In the genomic region with DNA sequence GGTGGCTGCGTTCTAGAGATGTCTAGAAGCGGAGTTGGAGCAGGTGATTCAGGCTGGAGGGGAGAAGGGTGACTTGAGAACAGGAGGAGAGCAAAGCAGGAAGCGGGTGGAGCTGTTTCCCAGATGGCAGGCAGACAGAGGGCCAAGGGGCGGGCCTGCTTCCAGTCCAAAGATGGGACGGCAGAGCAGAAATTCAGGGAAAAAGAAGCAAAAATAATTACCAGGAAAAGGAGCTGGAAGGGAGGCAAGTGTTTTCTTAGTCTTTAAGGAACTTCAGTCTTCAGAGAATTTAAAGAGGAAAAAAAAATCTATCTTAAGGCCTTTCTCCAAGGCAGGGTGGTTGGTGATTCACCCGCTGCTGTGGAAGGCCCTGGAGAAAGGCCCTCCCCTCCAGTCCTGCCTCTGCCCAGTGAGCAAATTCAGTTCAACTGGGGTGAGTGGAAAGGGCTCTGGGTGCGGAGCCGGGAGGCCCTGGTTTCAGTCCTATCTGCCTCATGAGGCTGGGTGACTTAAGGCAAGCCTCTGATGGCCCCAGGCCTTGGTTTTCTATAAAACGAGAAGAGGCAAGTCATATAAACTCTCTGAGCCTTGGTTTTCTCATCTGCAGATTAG, we compare ENCODE assay signal across 11 cellular contexts. TPM values are rescaled to one million over a fixed set of nuclear protein-coding genes. Genes with fewer than 3 reads are reported as not detected.
DNase-seq lines count a peak whose midpoint lies in the region; ATAC-seq and TF ChIP-seq lines count a peak whose summit lies in the region.
"Had no signal": no experiment of that assay in that cellular context is flagged by ENCODE, and none has a peak within 500 bp of the region (broad histone marks: within the 10 kb centered on the region; RNA-seq: fewer than 3 reads in every experiment).

No MANE protein-coding gene starts in this region.

- H3K4me1 ChIP-seq in endodermal cell (ENCODE audit: control insufficient read depth, insufficient read depth, low read length) = peaks cover 27% of the 10 kb centered on the region
- H3K4me1 ChIP-seq: HAP-1 had no signal

- H3K4me3 Mint-ChIP-seq in endodermal cell (no peak overlapping the region), nephron (peak overlapping the region in 2 of 3 experiments; percentile 48 to 55)
- H3K4me3 Mint-ChIP-seq: activated naive CD4-positive, alpha-beta T cell treated with anti-CD3 and anti-CD28 coated beads, Interleukin-2, amount 10 ng/mL, durations not matched to agents 7 days and 5 days had no signal

- H3K27ac ChIP-seq in endodermal cell (ENCODE audit: low read depth, low read length) = no peak overlapping the region

- H3K4me1 Mint-ChIP-seq in endodermal cell (peaks cover 57% of the 10 kb centered on the region), nephron (peaks cover 63% of the 10 kb centered on the region)

- no peaks in the 10 kb centered on the region for H3K27me3 ChIP-seq in endodermal cell (ENCODE audit: control insufficient read depth, insufficient read depth, low read length, poor library complexity, severe bottlenecking)

- H3K9me3 Mint-ChIP-seq in endodermal cell = no peaks in the 10 kb centered on the region
- no peaks in the 10 kb centered on the region for H3K9me3 Mint-ChIP-seq in nephron
- H3K9me3 Mint-ChIP-seq: activated naive CD4-positive, alpha-beta T cell treated with anti-CD3 and anti-CD28 coated beads, Interleukin-2, amount 10 ng/mL, durations not matched to agents 7 days and 5 days had no signal

- H3K36me3 Mint-ChIP-seq in endodermal cell (ENCODE audit: low read depth) (no peaks in the 10 kb centered on the region), nephron (ENCODE audit: low read depth) (no peaks in the 10 kb centered on the region)
- H3K36me3 Mint-ChIP-seq: activated naive CD4-positive, alpha-beta T cell treated with anti-CD3 and anti-CD28 coated beads, Interleukin-2, amount 10 ng/mL, durations not matched to agents 7 days and 5 days had no signal

- no peak for TF ChIP-seq CTCF in endodermal cell (conservative IDR thresholded peaks at IDR 0.05)
- TF ChIP-seq CTCF in nephron (IDR thresholded peaks at IDR 0.05; ENCODE audit: unreplicated experiment in 3 of 3) = no peak
- no peak for TF ChIP-seq CTCF in GM13977 (IDR thresholded peaks at IDR 0.05; ENCODE audit: extremely low read depth, insufficient read depth, missing control alignments)

- no peak overlapping the region for H3K9ac ChIP-seq in endodermal cell (ENCODE audit: extremely low read depth, low read length, poor library complexity, severe bottlenecking)

- in situ Hi-C loops in GM13977 (cut with MboI; ENCODE audit: low pct_unique_long_range_greater_than_20kb, low sequenced_read_pairs, unreplicated experiment) = no loop called here

- 88 to 90% methylated on average over 7 to 9 of the region's 9 CpGs for WGBS in endodermal cell (ENCODE audit: insufficient coverage in 1 of 2, insufficient read length in 1 of 2), 2 experiments

- no peak overlapping the region for H3K4me3 ChIP-seq in endodermal cell (ENCODE audit: low read length)
- H3K4me3 ChIP-seq: HAP-1 had no signal

- H3K9me3 ChIP-seq in endodermal cell (ENCODE audit: control insufficient read depth, low read length) = no peaks in the 10 kb centered on the region
- H3K9me3 ChIP-seq: HAP-1 had no signal

- DNase-seq in AG08396 (ENCODE audit: low spot score) (peak; percentile 76), NCI-H2029 treated with DMSO at 0.1 percent for 48 hours (lab: John Stamatoyannopoulos, UW) (peak; percentile 51), endodermal cell (no peak), GM13977 (ENCODE audit: low spot score) (no peak), NCI-H146 (lab: John Stamatoyannopoulos, UW) (no peak)
- no peak for DNase-seq in activated CD8-positive, alpha-beta memory T cell treated with anti-CD3 and anti-CD28 coated beads, Interleukin-2, amount 50 U/mL, for 48 hours
- DNase-seq: activated naive CD4-positive, alpha-beta T cell treated with anti-CD3 and anti-CD28 coated beads, Interleukin-2, amount 10 ng/mL, durations not matched to agents 7 days and 5 days; NK-92 treated with Interleukin-12 subunit alpha and Interleukin-12 subunit beta, amount 100 ng/mL, for 24 hours had no signal

- H3K27me3 Mint-ChIP-seq in endodermal cell (ENCODE audit: insufficient read depth) = peaks cover 4% of the 10 kb centered on the region
- H3K27me3 Mint-ChIP-seq in nephron (ENCODE audit: low read depth) = peaks cover 8% of the 10 kb centered on the region

- H3K36me3 ChIP-seq in endodermal cell (ENCODE audit: control insufficient read depth, insufficient read depth, low read length) = no peaks in the 10 kb centered on the region
- H3K36me3 ChIP-seq: HAP-1 had no signal

- no peak for ATAC-seq in GM21423 (IDR thresholded peaks at IDR 0.05; ENCODE audit: unreplicated experiment)

- H3K27ac Mint-ChIP-seq in endodermal cell (peak overlapping the region; percentile 33), nephron (peak overlapping the region; percentile 63 to 91 (median 84))

RNA-seq across cellular contexts. Expression of a gene that starts 4.5 kb away (rescaled TPM):
- total RNA-seq in endodermal cell = 1 to 10 TPM; 8.8 to 9.9 TPM
- 6.6 TPM for polyA plus RNA-seq in endodermal cell (2013, experiment 1 of 2)
- 7.5 TPM for polyA plus RNA-seq in endodermal cell (2013, experiment 2 of 2)

Comparison
In these comparisons a context has a peak if more than half of its experiments do, and no peak if none do; other contexts are left out.
1. DNase-seq: peak in AG08396 (single experiment) and NCI-H2029 treated with DMSO at 0.1 percent for 48 hours (single experiment); none in endodermal cell (single experiment), GM13977 (single experiment), activated CD8-positive, alpha-beta memory T cell treated with anti-CD3 and anti-CD28 coated beads, Interleukin-2, amount 50 U/mL, for 48 hours (single experiment) and NCI-H146 (single experiment).